1 cellular context compared by ENCODE assay signal in the genomic region with DNA sequence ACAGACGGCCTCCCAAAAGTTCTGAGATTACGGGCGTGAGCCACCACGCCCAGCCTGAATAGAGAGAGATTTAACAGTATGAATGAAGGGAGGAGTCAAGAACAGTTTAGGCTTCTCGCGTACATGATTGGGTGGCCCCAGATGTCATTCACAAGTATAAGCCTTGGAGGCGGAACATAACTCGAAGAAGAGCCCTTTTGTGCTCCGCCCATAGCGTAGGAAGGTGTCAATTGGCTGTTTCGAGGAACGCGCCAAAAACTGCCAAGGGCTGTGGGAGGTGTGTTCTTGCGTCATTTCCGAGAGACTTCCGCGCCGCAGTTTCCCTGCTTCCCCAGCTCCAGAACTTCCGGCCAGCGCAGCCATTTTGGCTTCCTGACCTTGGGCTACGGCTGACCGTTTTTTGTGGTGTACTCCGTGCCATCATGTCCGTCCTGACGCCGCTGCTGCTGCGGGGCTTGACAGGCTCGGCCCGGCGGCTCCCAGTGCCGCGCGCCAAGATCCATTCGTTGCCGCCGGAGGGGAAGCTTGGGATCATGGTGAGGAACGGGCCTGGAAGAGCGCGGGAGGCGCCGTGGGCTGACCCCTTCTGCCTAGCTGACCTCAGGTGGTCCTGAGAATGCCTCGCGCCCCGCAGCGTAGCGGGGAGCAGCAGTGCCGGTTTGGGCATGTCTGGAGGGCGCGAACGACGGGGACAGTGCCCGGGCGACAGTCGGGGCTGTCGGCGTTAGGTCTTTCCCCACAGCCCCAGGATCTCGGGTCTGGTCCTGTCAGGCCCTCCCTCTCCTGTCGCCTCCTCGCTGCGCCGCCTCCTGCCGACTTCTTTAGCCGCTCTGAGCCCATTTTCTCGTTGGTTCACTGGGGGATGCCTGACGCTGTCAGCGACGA.
A peak's percentile ranks its signal among the peaks of the same experiment; 100 is the strongest.
TF ChIP-seq lines count a peak whose summit lies in the region.

Gene COX8A (plus strand): TSS at position 362 of the 885 bp plus-strand sequence. CDS start 61 bp downstream, at position 423.

TF ChIP-seq in HepG2, 621 proteins besides CTCF, POLR2A, EP300 and RAD21 (continued from another document and continues in another):
- TF ChIP-seq HMGXB3 (CRISPR knock-in tag; IDR thresholded peaks at IDR 0.05; ENCODE audit: borderline replicate concordance), result peak; percentile 76; the same call in 1 of the 2 replicates
- TF ChIP-seq, protein P1, sequence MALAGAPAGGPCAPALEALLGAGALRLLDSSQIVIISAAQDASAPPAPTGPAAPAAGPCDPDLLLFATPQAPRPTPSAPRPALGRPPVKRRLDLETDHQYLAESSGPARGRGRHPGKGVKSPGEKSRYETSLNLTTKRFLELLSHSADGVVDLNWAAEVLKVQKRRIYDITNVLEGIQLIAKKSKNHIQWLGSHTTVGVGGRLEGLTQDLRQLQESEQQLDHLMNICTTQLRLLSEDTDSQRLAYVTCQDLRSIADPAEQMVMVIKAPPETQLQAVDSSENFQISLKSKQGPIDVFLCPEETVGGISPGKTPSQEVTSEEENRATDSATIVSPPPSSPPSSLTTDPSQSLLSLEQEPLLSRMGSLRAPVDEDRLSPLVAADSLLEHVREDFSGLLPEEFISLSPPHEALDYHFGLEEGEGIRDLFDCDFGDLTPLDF (CRISPR knock-in tag; IDR thresholded peaks at IDR 0.05), result peak; percentile 98
- no peak for TF ChIP-seq ZNF441 (CRISPR knock-in tag; IDR thresholded peaks at IDR 0.05; ENCODE audit: borderline replicate concordance)
- no peak for TF ChIP-seq AKNA (CRISPR knock-in tag; IDR thresholded peaks at IDR 0.05; ENCODE audit: borderline replicate concordance)
- TF ChIP-seq, protein P2, sequence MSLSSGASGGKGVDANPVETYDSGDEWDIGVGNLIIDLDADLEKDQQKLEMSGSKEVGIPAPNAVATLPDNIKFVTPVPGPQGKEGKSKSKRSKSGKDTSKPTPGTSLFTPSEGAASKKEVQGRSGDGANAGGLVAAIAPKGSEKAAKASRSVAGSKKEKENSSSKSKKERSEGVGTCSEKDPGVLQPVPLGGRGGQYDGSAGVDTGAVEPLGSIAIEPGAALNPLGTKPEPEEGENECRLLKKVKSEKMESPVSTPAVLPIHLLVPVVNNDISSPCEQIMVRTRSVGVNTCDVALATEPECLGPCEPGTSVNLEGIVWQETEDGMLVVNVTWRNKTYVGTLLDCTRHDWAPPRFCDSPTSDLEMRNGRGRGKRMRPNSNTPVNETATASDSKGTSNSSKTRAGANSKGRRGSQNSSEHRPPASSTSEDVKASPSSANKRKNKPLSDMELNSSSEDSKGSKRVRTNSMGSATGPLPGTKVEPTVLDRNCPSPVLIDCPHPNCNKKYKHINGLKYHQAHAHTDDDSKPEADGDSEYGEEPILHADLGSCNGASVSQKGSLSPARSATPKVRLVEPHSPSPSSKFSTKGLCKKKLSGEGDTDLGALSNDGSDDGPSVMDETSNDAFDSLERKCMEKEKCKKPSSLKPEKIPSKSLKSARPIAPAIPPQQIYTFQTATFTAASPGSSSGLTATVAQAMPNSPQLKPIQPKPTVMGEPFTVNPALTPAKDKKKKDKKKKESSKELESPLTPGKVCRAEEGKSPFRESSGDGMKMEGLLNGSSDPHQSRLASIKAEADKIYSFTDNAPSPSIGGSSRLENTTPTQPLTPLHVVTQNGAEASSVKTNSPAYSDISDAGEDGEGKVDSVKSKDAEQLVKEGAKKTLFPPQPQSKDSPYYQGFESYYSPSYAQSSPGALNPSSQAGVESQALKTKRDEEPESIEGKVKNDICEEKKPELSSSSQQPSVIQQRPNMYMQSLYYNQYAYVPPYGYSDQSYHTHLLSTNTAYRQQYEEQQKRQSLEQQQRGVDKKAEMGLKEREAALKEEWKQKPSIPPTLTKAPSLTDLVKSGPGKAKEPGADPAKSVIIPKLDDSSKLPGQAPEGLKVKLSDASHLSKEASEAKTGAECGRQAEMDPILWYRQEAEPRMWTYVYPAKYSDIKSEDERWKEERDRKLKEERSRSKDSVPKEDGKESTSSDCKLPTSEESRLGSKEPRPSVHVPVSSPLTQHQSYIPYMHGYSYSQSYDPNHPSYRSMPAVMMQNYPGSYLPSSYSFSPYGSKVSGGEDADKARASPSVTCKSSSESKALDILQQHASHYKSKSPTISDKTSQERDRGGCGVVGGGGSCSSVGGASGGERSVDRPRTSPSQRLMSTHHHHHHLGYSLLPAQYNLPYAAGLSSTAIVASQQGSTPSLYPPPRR (CRISPR knock-in tag; IDR thresholded peaks at IDR 0.05; ENCODE audit: borderline replicate concordance), result no peak
- TF ChIP-seq PBX2 (CRISPR knock-in tag; IDR thresholded peaks at IDR 0.05), result peak; percentile 84
- TF ChIP-seq MZF1 (CRISPR knock-in tag; IDR thresholded peaks at IDR 0.05; ENCODE audit: borderline replicate concordance), result peak; percentile 81; the same call in 1 of the 2 replicates
- peak; percentile 78 for TF ChIP-seq TGIF2 (CRISPR knock-in tag; IDR thresholded peaks at IDR 0.05)
- TF ChIP-seq ZNF788 (CRISPR knock-in tag; IDR thresholded peaks at IDR 0.05; ENCODE audit: borderline replicate concordance), result peak; percentile 46; the same call in 1 of the 2 replicates
- no peak for TF ChIP-seq SP1 (IDR thresholded peaks at IDR 0.05)
- TF ChIP-seq SP1 (CRISPR knock-in tag; IDR thresholded peaks at IDR 0.05), result peak; percentile 62
- TF ChIP-seq, protein P3, sequence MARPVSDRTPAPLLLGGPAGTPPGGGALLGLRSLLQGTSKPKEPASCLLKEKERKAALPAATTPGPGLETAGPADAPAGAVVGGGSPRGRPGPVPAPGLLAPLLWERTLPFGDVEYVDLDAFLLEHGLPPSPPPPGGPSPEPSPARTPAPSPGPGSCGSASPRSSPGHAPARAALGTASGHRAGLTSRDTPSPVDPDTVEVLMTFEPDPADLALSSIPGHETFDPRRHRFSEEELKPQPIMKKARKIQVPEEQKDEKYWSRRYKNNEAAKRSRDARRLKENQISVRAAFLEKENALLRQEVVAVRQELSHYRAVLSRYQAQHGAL (CRISPR knock-in tag; IDR thresholded peaks at IDR 0.05; ENCODE audit: not compliant biosample characterization), result no peak
- peak; percentile 95 for TF ChIP-seq CEBPB (IDR thresholded peaks at IDR 0.05; ENCODE audit: borderline replicate concordance, low read depth, low read length)
- TF ChIP-seq SALL2 (CRISPR knock-in tag; IDR thresholded peaks at IDR 0.05), result peak; percentile 52; the same call in 1 of the 2 replicates
- TF ChIP-seq HBP1 (CRISPR knock-in tag; IDR thresholded peaks at IDR 0.05; ENCODE audit: low read depth), result peak; percentile 98
- TF ChIP-seq FOXM1 (CRISPR knock-in tag; IDR thresholded peaks at IDR 0.05), result peak; percentile 97
- no peak for TF ChIP-seq ATRX (CRISPR knock-in tag; IDR thresholded peaks at IDR 0.05; ENCODE audit: borderline replicate concordance)
